ENCODE assay signal across 9 cellular contexts in genomic region chr1:26960625-26960966, GRCh38. TPM values are rescaled to one million over a fixed set of nuclear protein-coding genes. Genes with fewer than 3 reads are reported as not detected.
A peak's percentile ranks its signal among the peaks of the same experiment; 100 is the strongest.
DNase-seq lines count a peak whose midpoint lies in the region; ATAC-seq and TF ChIP-seq lines count a peak whose summit lies in the region.
"Had no signal": no experiment of that assay in that cellular context is flagged by ENCODE, and none has a peak within 500 bp of the region (broad histone marks: within the 10 kb centered on the region; RNA-seq: fewer than 3 reads in every experiment).

No MANE protein-coding gene starts in this region.

- no peak overlapping the region for H3K27ac ChIP-seq in CD8-positive, alpha-beta T cell (ENCODE audit: low read depth, low read length)
- H3K27ac ChIP-seq in RWPE2 (ENCODE audit: poor library complexity, severe bottlenecking) (peak overlapping the region; percentile 94), neural progenitor cell (no peak overlapping the region), caudate nucleus (ENCODE audit: low read depth, low read length) (no peak overlapping the region)

- peaks cover 2% of the 10 kb centered on the region for H3K9me3 Mint-ChIP-seq in CD8-positive, alpha-beta T cell
- peaks cover 3% of the 10 kb centered on the region for H3K9me3 Mint-ChIP-seq in neural progenitor cell

- H3K27ac Mint-ChIP-seq in CD8-positive, alpha-beta T cell: no peak overlapping the region
- H3K27ac Mint-ChIP-seq in neural progenitor cell: no peak overlapping the region

- H4K20me1 ChIP-seq in neural progenitor cell (ENCODE audit: low read depth): no peaks in the 10 kb centered on the region

- no peak for ATAC-seq in CD8-positive, alpha-beta T cell
- ATAC-seq in RWPE2 (ENCODE audit: low read depth) (peak; percentile 32; the same call in 2 of the 3 replicates), HG03045 (IDR thresholded peaks at IDR 0.05; ENCODE audit: unreplicated experiment) (no peak)

- no peaks in the 10 kb centered on the region for H3K79me2 ChIP-seq in neural progenitor cell (ENCODE audit: low read depth)

- H3K36me3 ChIP-seq in CD8-positive, alpha-beta T cell (ENCODE audit: insufficient read depth, low read length): no peaks in the 10 kb centered on the region
- peaks cover 16% of the 10 kb centered on the region; the same call in 1 of the 2 replicates for H3K36me3 ChIP-seq in RWPE2 (ENCODE audit: low read depth)
- H3K36me3 ChIP-seq in neural progenitor cell: no peaks in the 10 kb centered on the region

- peaks cover 14% of the 10 kb centered on the region for H3K27me3 Mint-ChIP-seq in CD8-positive, alpha-beta T cell (ENCODE audit: low read depth)
- H3K27me3 Mint-ChIP-seq in neural progenitor cell (ENCODE audit: insufficient read depth, low read depth): peaks cover 57% of the 10 kb centered on the region

- H3K27me3 ChIP-seq in CD8-positive, alpha-beta T cell (ENCODE audit: insufficient read depth, low read length): no peaks in the 10 kb centered on the region
- H3K27me3 ChIP-seq in RWPE2 (ENCODE audit: insufficient read depth, poor library complexity, severe bottlenecking) (no peaks in the 10 kb centered on the region), neural progenitor cell (peaks cover 46% of the 10 kb centered on the region)

- peak overlapping the region; percentile 95 for H3K4me2 ChIP-seq in neural progenitor cell

- no peaks in the 10 kb centered on the region for H3K9me3 ChIP-seq in CD8-positive, alpha-beta T cell (ENCODE audit: low read length)
- H3K9me3 ChIP-seq in RWPE2 (ENCODE audit: severe bottlenecking) (no peaks in the 10 kb centered on the region), neural progenitor cell (ENCODE audit: low read depth) (no peaks in the 10 kb centered on the region)

- H3K36me3 Mint-ChIP-seq in CD8-positive, alpha-beta T cell: no peaks in the 10 kb centered on the region
- H3K36me3 Mint-ChIP-seq in neural progenitor cell: no peaks in the 10 kb centered on the region

- H3K4me3 Mint-ChIP-seq in CD8-positive, alpha-beta T cell: peak overlapping the region; percentile 86
- peak overlapping the region; percentile 71 for H3K4me3 Mint-ChIP-seq in neural progenitor cell

- CTCF ChIA-PET in CD8-positive, alpha-beta T cell (lab: Charles Lee): interaction anchor here (0.9 to 1.9 kb wide), 3 partner anchors 39 to 397 kb away, joined by 3 to 6 read pairs (median 4); partner anchors contain the start of gene NUDC

- peak overlapping the region; percentile 89 for H2AFZ ChIP-seq in neural progenitor cell (replicated peaks)

- peaks cover 15% of the 10 kb centered on the region for H3F3A ChIP-seq in neural progenitor cell (ENCODE audit: low read depth)

- POLR2A ChIA-PET in CD8-positive, alpha-beta T cell (lab: Charles Lee): no interaction called here

- H3K4me1 ChIP-seq in CD8-positive, alpha-beta T cell (ENCODE audit: insufficient read depth, low read length): peaks cover 15% of the 10 kb centered on the region
- H3K4me1 ChIP-seq in RWPE2 (ENCODE audit: insufficient read depth, poor library complexity, severe bottlenecking) (peaks cover 17% of the 10 kb centered on the region), neural progenitor cell (no peaks in the 10 kb centered on the region)

- TF ChIP-seq CTCF in CD8-positive, alpha-beta T cell (IDR thresholded peaks at IDR 0.05): no peak
- TF ChIP-seq CTCF in RWPE2 (IDR thresholded peaks at IDR 0.05; ENCODE audit: poor library complexity, severe bottlenecking): no peak
- no peak for TF ChIP-seq CTCF in epithelial cell of proximal tubule (conservative IDR thresholded peaks at IDR 0.05; ENCODE audit: low read depth, low read length)
- TF ChIP-seq CTCF in neural progenitor cell (IDR thresholded peaks at IDR 0.05): no peak

- DNase-seq in CD8-positive, alpha-beta T cell: no peak
- DNase-seq in RWPE2 (ENCODE audit: low spot score) (no peak), epithelial cell of proximal tubule (ENCODE audit: low read depth) (no peak), neural progenitor cell (ENCODE audit: low spot score) (no peak), DMS53 treated with DMSO at 0.1 percent for 48 hours (lab: John Stamatoyannopoulos, UW; ENCODE audit: unreplicated experiment) (no peak), occipital lobe (lab: John Stamatoyannopoulos, UW) (no peak), caudate nucleus (lab: John Stamatoyannopoulos, UW) (no peak)

- peaks cover 9% of the 10 kb centered on the region for H3K4me1 Mint-ChIP-seq in CD8-positive, alpha-beta T cell (ENCODE audit: low read depth)
- H3K4me1 Mint-ChIP-seq in neural progenitor cell: peaks cover 4% of the 10 kb centered on the region

- intact Hi-C loops in CD8-positive, alpha-beta T cell (cut with DNase I, micrococcal nuclease): loop anchor here in 1 of 2 experiments (2.0 kb wide), 1 partner anchor 72 kb away; no protein-coding TSS in a partner anchor

- peak overlapping the region; percentile 77 for H3K4me3 ChIP-seq in CD8-positive, alpha-beta T cell (ENCODE audit: low read depth, low read length)
- H3K4me3 ChIP-seq in RWPE2 (ENCODE audit: severe bottlenecking): peak overlapping the region; percentile 90
- peak overlapping the region; percentile 68 for H3K4me3 ChIP-seq in epithelial cell of proximal tubule (ENCODE audit: low read depth, low read length)
- H3K4me3 ChIP-seq in neural progenitor cell: peak overlapping the region; percentile 88

- no peak overlapping the region for H3K9ac ChIP-seq in neural progenitor cell

RNA-seq across cellular contexts. Expression of gene KDF1, which starts 0.3 kb away (rescaled TPM):
- 1 to 10 TPM in 1 of 2 experiments, under 1 TPM in 1; 0.92 to 1.3 TPM for total RNA-seq in CD8-positive, alpha-beta T cell
- total RNA-seq in epithelial cell of proximal tubule (8.3 and 10.0 TPM in 2 replicates), neural progenitor cell (ENCODE audit: low replicate concordance) (1.1 TPM in 1 of 2 replicates, not detected in the other), occipital lobe (not detected)
- total RNA-seq: myocyte had no signal

RNA-seq across cellular contexts. Expression of gene TRNP1, which starts 32.9 kb away (rescaled TPM):
- not detected for total RNA-seq in CD8-positive, alpha-beta T cell
- 89.9 and 159 TPM in 2 replicates for total RNA-seq in epithelial cell of proximal tubule
- 0.59 and 2.0 TPM in 2 replicates for total RNA-seq in neural progenitor cell (ENCODE audit: low replicate concordance)
- total RNA-seq in occipital lobe: 16.4 TPM

RNA-seq across cellular contexts. Expression of gene NUDC, which starts 39.1 kb away (rescaled TPM):
- 10 to 100 TPM; 51.9 to 55.0 TPM for total RNA-seq in CD8-positive, alpha-beta T cell
- total RNA-seq in epithelial cell of proximal tubule (139 and 142 TPM in 2 replicates), neural progenitor cell (ENCODE audit: low replicate concordance) (28.6 and 49.6 TPM in 2 replicates), occipital lobe (11.2 TPM)

RNA-seq across cellular contexts. Expression of gene NR0B2, which starts 46.8 kb away (rescaled TPM):
- not detected for total RNA-seq in CD8-positive, alpha-beta T cell
- total RNA-seq in epithelial cell of proximal tubule: not detected in 2 replicates
- not detected in 2 replicates for total RNA-seq in neural progenitor cell (ENCODE audit: low replicate concordance)
- not detected for total RNA-seq in occipital lobe
- total RNA-seq: myocyte had no signal

RNA-seq across cellular contexts. Expression of gene TENT5B, which starts 52.1 kb away (rescaled TPM):
- total RNA-seq in CD8-positive, alpha-beta T cell: not detected
- total RNA-seq in epithelial cell of proximal tubule: 3.9 and 14.5 TPM in 2 replicates
- total RNA-seq in neural progenitor cell (ENCODE audit: low replicate concordance): 3.2 and 7.2 TPM in 2 replicates
- total RNA-seq in occipital lobe: 0.31 TPM
